Comparison of ENCODE assay signal across 11 cellular contexts in genomic region chr7:44184221-44184873, GRCh38. TPM values are rescaled to one million over a fixed set of nuclear protein-coding genes. Genes with fewer than 3 reads are reported as not detected.
DNase-seq lines count a peak whose midpoint lies in the region; ATAC-seq, FAIRE-seq and TF ChIP-seq lines count a peak whose summit lies in the region.
"Had no signal": no experiment of that assay in that cellular context is flagged by ENCODE, and none has a peak within 500 bp of the region (broad histone marks: within the 10 kb centered on the region; RNA-seq: fewer than 3 reads in every experiment).

No MANE protein-coding gene starts in this region.

- H3K27me3 Mint-ChIP-seq in endothelial cell (ENCODE audit: unreplicated experiment), result peaks cover 10% of the 10 kb centered on the region

- H3K4me3 ChIP-seq in BJ (ENCODE audit: low read depth, low read length) (no peak overlapping the region), bronchial epithelial cell (ENCODE audit: low read depth, low read length) (no peak overlapping the region)
- H3K4me3 ChIP-seq: stomach had no signal

- no peak overlapping the region for H3K27ac Mint-ChIP-seq in endothelial cell (ENCODE audit: unreplicated experiment)

- CTCF ChIA-PET in BJ (lab: Yijun Ruan, JAX), result interaction anchor here (0.6 to 1.3 kb wide), 3 partner anchors 20 to 112 kb away, joined by 3 to 4 read pairs (median 4); no protein-coding TSS in a partner anchor

- TF ChIP-seq CTCF in BJ (IDR thresholded peaks at IDR 0.05; ENCODE audit: insufficient read depth, low read depth, low read length) (no peak), bronchial epithelial cell (IDR thresholded peaks at IDR 0.05; ENCODE audit: insufficient read depth, low read length, severe bottlenecking) (no peak), endothelial cell (IDR thresholded peaks at IDR 0.05; ENCODE audit: unreplicated experiment) (no peak)

- H3K36me3 Mint-ChIP-seq in endothelial cell (ENCODE audit: low read depth, unreplicated experiment), result no peaks in the 10 kb centered on the region

- POLR2A ChIA-PET in BJ (lab: Charles Lee), result no interaction called here

- no peak overlapping the region for H3K4me3 Mint-ChIP-seq in endothelial cell (ENCODE audit: unreplicated experiment)

- no peak for ATAC-seq in GM21737 (IDR thresholded peaks at IDR 0.05; ENCODE audit: unreplicated experiment)
- no peak for ATAC-seq in HG03342 (IDR thresholded peaks at IDR 0.05; ENCODE audit: unreplicated experiment)

- no peaks in the 10 kb centered on the region for H3K36me3 ChIP-seq in BJ (ENCODE audit: control insufficient read depth, insufficient read depth, low read length)
- H3K36me3 ChIP-seq in bronchial epithelial cell (ENCODE audit: control insufficient read depth, insufficient read depth, low read length), result no peaks in the 10 kb centered on the region

- peak; percentile 93 for FAIRE-seq in bronchial epithelial cell (lab: Jason Lieb, UNC)

- no peaks in the 10 kb centered on the region for H3K9me3 Mint-ChIP-seq in endothelial cell (ENCODE audit: unreplicated experiment)

- DNase-seq in BJ (ENCODE audit: low read depth) (peak; percentile 41), M059J (ENCODE audit: low read depth) (peak; percentile 96), bronchial epithelial cell (ENCODE audit: low read depth) (peak; percentile 94), mesenteric fat pad (ENCODE audit: low spot score) (peak; percentile 77), SKM-1 treated with dmso at 0.1 percent for 144 hours (lab: John Stamatoyannopoulos, UW; ENCODE audit: unreplicated experiment) (no peak), endothelial cell (ENCODE audit: low spot score) (no peak)
- DNase-seq: stomach had no signal

- H3K4me1 Mint-ChIP-seq in endothelial cell (ENCODE audit: unreplicated experiment), result peaks cover 2% of the 10 kb centered on the region

- H3K27me3 ChIP-seq in BJ (ENCODE audit: control insufficient read depth, insufficient read depth, low read length) (peaks cover 5% of the 10 kb centered on the region), bronchial epithelial cell (ENCODE audit: control insufficient read depth, insufficient read depth, low read length) (no peaks in the 10 kb centered on the region)

RNA-seq across cellular contexts. Expression of gene GCK, which starts 4.9 kb away (rescaled TPM):
- polyA plus RNA-seq in BJ (2011; rRNA removed), result 0.22 and 0.40 TPM in 2 replicates
- polyA minus RNA-seq in BJ (2011; rRNA and poly(A)+ RNA removed), result 0.19 TPM in 1 of 2 replicates, not detected in the other
- not detected in 2 replicates for total RNA-seq in M059J (2014; rRNA removed; shearing (Covaris generic))
- total RNA-seq in bronchial epithelial cell (0.13 and 0.53 TPM in 2 replicates), mesenteric fat pad (0.48 TPM), endothelial cell (ENCODE audit: unreplicated experiment) (not detected)
- total RNA-seq: G401 had no signal

RNA-seq across cellular contexts. Expression of gene YKT6, which starts 16.4 kb away (rescaled TPM):
- 132 and 160 TPM in 2 replicates for polyA plus RNA-seq in BJ (2011; rRNA removed)
- 76.4 and 125 TPM in 2 replicates for polyA minus RNA-seq in BJ (2011; rRNA and poly(A)+ RNA removed)
- total RNA-seq in M059J (2014; rRNA removed; shearing (Covaris generic)), result 106 and 128 TPM in 2 replicates
- 74.5 and 109 TPM in 2 replicates for total RNA-seq in bronchial epithelial cell
- 77.4 TPM for total RNA-seq in mesenteric fat pad
- 98.4 TPM for total RNA-seq in endothelial cell (ENCODE audit: unreplicated experiment)

RNA-seq across cellular contexts. Expression of gene MYL7, which starts 43.2 kb away (rescaled TPM):
- 0.26 and 0.29 TPM in 2 replicates for polyA plus RNA-seq in BJ (2011; rRNA removed)
- not detected in 2 replicates for polyA minus RNA-seq in BJ (2011; rRNA and poly(A)+ RNA removed)
- total RNA-seq in M059J (2014; rRNA removed; shearing (Covaris generic)), result not detected in 2 replicates
- total RNA-seq in bronchial epithelial cell, result not detected in 2 replicates
- not detected for total RNA-seq in mesenteric fat pad
- 0.82 TPM for total RNA-seq in endothelial cell (ENCODE audit: unreplicated experiment)
- total RNA-seq: glomerular endothelial cell, stomach had no signal

Comparison
In these comparisons a context has a peak if more than half of its experiments do, and no peak if none do; other contexts are left out.
1. DNase-seq: peak in BJ (single experiment), M059J (single experiment), bronchial epithelial cell (single experiment) and mesenteric fat pad (single experiment); none in SKM-1 treated with dmso at 0.1 percent for 144 hours (single experiment) and endothelial cell (single experiment).